In the genomic region with DNA sequence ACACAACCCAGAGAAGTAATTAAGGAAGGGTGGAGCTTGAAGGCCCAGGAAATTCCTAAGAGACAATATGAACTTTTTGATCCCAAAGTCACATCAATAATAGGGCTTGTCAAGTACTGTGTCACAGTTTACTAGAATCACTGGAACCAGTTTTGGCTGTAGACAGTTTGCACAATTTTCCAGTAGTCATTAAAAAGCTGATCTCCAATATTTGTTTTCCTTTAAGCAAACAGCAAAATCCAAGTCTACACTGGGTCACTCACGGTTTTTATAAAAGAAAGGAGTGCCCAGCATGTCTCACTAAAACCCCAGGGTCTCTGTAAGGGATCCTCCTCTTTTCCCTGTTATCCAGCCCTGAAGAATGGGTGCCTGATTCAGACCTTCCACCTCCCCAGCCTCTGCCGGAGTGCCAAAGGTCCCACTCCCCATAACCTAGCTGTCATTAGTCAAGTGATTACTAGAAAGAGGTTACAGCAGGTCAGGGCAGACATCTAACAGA, we compare ENCODE assay signal across 8 cellular contexts. TPM values are rescaled to one million over a fixed set of nuclear protein-coding genes. Genes with fewer than 3 reads are reported as not detected.
DNase-seq lines count a peak whose midpoint lies in the region; ATAC-seq and TF ChIP-seq lines count a peak whose summit lies in the region.

No MANE protein-coding gene starts in this region.

- TF ChIP-seq CTCF in CD8-positive, alpha-beta T cell (IDR thresholded peaks at IDR 0.05) = no peak
- no peak for TF ChIP-seq CTCF in OCI-LY7 (conservative IDR thresholded peaks at IDR 0.05; ENCODE audit: low read length)
- TF ChIP-seq CTCF in epithelial cell of proximal tubule (conservative IDR thresholded peaks at IDR 0.05; ENCODE audit: low read depth, low read length) = no peak
- no peak for TF ChIP-seq CTCF in osteocyte (IDR thresholded peaks at IDR 0.05)

- peak overlapping the region; percentile 96 for H3K4me3 ChIP-seq in CD8-positive, alpha-beta T cell (ENCODE audit: low read depth, low read length)
- H3K4me3 ChIP-seq in OCI-LY7 (ENCODE audit: low read depth, low read length, poor library complexity, severe bottlenecking) (peak overlapping the region; percentile 93), epithelial cell of proximal tubule (ENCODE audit: low read depth, low read length) (peak overlapping the region; percentile 89)

- no peaks in the 10 kb centered on the region for H3K9me3 Mint-ChIP-seq in CD8-positive, alpha-beta T cell
- no peaks in the 10 kb centered on the region for H3K9me3 Mint-ChIP-seq in osteocyte (ENCODE audit: unreplicated experiment)

- ATAC-seq in CD8-positive, alpha-beta T cell = no peak
- no peak for ATAC-seq in HG03045 (IDR thresholded peaks at IDR 0.05; ENCODE audit: unreplicated experiment)
- no peak for ATAC-seq in HG03135 (IDR thresholded peaks at IDR 0.05; ENCODE audit: unreplicated experiment)

- no peaks in the 10 kb centered on the region for H3K36me3 ChIP-seq in CD8-positive, alpha-beta T cell (ENCODE audit: insufficient read depth, low read length)
- no peaks in the 10 kb centered on the region for H3K36me3 ChIP-seq in OCI-LY7 (ENCODE audit: insufficient read depth, low read length)

- peaks cover 8% of the 10 kb centered on the region for H3K4me1 Mint-ChIP-seq in CD8-positive, alpha-beta T cell (ENCODE audit: low read depth)
- peaks cover 7% of the 10 kb centered on the region for H3K4me1 Mint-ChIP-seq in osteocyte (ENCODE audit: unreplicated experiment)

- peak overlapping the region; percentile 82 for H2AFZ ChIP-seq in OCI-LY7 (ENCODE audit: low read length)

- DNase-seq in CD8-positive, alpha-beta T cell = no peak
- DNase-seq in OCI-LY7 (ENCODE audit: low spot score) = no peak
- DNase-seq in epithelial cell of proximal tubule (ENCODE audit: low read depth) = no peak
- no peak for DNase-seq in osteocyte (ENCODE audit: extremely low spot score, unreplicated experiment)
- DNase-seq in stimulated activated CD8-positive, alpha-beta memory T cell treated with anti-CD3 and anti-CD28 coated beads, Interleukin-4, amount 100 ng/mL, for 48 hours = no peak
- DNase-seq in T-helper 9 cell = no peak

- H3K9me3 ChIP-seq in CD8-positive, alpha-beta T cell (ENCODE audit: low read length) = no peaks in the 10 kb centered on the region
- H3K9me3 ChIP-seq in OCI-LY7 (ENCODE audit: low read length) = no peaks in the 10 kb centered on the region

- POLR2A ChIA-PET in CD8-positive, alpha-beta T cell (lab: Charles Lee) = interaction anchor here (0.6 kb wide), 2 partner anchors 23 to 629 kb away, joined by 3 to 4 read pairs; no protein-coding TSS in a partner anchor
- POLR2A ChIA-PET in OCI-LY7 (lab: Charles Lee) = interaction anchor here (0.5 kb wide), 1 partner anchor 56 kb away, joined by 3 read pairs; no protein-coding TSS in a partner anchor

- BruUV-seq in OCI-LY7 (replicated peaks; lab: Mats Ljungman, UMichigan) = no TSS peak

- H3K27me3 ChIP-seq in CD8-positive, alpha-beta T cell (ENCODE audit: insufficient read depth, low read length) = no peaks in the 10 kb centered on the region

- H3K27me3 Mint-ChIP-seq in CD8-positive, alpha-beta T cell (ENCODE audit: low read depth) = no peaks in the 10 kb centered on the region
- H3K27me3 Mint-ChIP-seq in osteocyte (ENCODE audit: unreplicated experiment) = no peaks in the 10 kb centered on the region

- H3K4me3 Mint-ChIP-seq in CD8-positive, alpha-beta T cell = peak overlapping the region; percentile 92
- H3K4me3 Mint-ChIP-seq in osteocyte (ENCODE audit: unreplicated experiment) = peak overlapping the region; percentile 93

- H3K4me2 ChIP-seq in OCI-LY7 (ENCODE audit: low read length) = peak overlapping the region; percentile 98

- H3K27ac ChIP-seq in CD8-positive, alpha-beta T cell (ENCODE audit: low read depth, low read length) = peak overlapping the region; percentile 91
- no peak overlapping the region for H3K27ac ChIP-seq in OCI-LY7 (ENCODE audit: low read depth, low read length, poor library complexity, severe bottlenecking)

- H3K36me3 Mint-ChIP-seq in CD8-positive, alpha-beta T cell = peaks cover 7% of the 10 kb centered on the region
- H3K36me3 Mint-ChIP-seq in osteocyte (ENCODE audit: unreplicated experiment) = peaks cover 1% of the 10 kb centered on the region

- H3K27ac Mint-ChIP-seq in CD8-positive, alpha-beta T cell = peak overlapping the region; percentile 96
- peak overlapping the region; percentile 86 for H3K27ac Mint-ChIP-seq in osteocyte (ENCODE audit: unreplicated experiment)

- H4K20me1 ChIP-seq in OCI-LY7 (ENCODE audit: insufficient read depth, low read length) = no peaks in the 10 kb centered on the region

- intact Hi-C loops in CD8-positive, alpha-beta T cell (cut with DNase I, micrococcal nuclease) = loop anchor here (1.0 to 10.0 kb wide), 15 partner anchors 55 to 764 kb away; partner anchors contain the start of genes CCAR1 (in 2 of the 2), DDX50 (in 2 of the 2), RUFY2 (in 2 of the 2) and SIRT1 (in 2 of the 2)
- intact Hi-C loops in OCI-LY7 (cut with micrococcal nuclease; ENCODE audit: unreplicated experiment) = loop anchor here (1.0 to 5.0 kb wide), 5 partner anchors 56 to 452 kb away; partner anchors contain the start of genes CCAR1, DDX50, DNA2 and HERC4

- CTCF ChIA-PET in CD8-positive, alpha-beta T cell (lab: Charles Lee) = no interaction called here
- CTCF ChIA-PET in OCI-LY7 (lab: Charles Lee; ENCODE audit: unreplicated experiment) = no interaction called here

- H3K79me2 ChIP-seq in OCI-LY7 (ENCODE audit: insufficient read depth, low read depth, low read length) = peaks cover 7% of the 10 kb centered on the region; the same call in 1 of the 2 replicates

- no peaks in the 10 kb centered on the region for H3K9me2 ChIP-seq in OCI-LY7 (ENCODE audit: insufficient read depth, low read length)

- peaks cover 6% of the 10 kb centered on the region for H3K4me1 ChIP-seq in CD8-positive, alpha-beta T cell (ENCODE audit: insufficient read depth, low read length)
- peaks cover 4% of the 10 kb centered on the region for H3K4me1 ChIP-seq in OCI-LY7 (ENCODE audit: insufficient read depth, low read length, poor library complexity, severe bottlenecking)

RNA-seq across cellular contexts. Expression of gene SLC25A16, which starts 0.6 kb away (rescaled TPM):
- total RNA-seq in CD8-positive, alpha-beta T cell = 10 to 100 TPM; 23.7 to 32.4 TPM
- total RNA-seq in OCI-LY7 (2014; rRNA removed; shearing (Covaris generic)) = 7.1 and 15.4 TPM in 2 replicates
- total RNA-seq in OCI-LY7 (2022) (20.9 and 25.7 TPM in 2 replicates), epithelial cell of proximal tubule (7.3 and 11.9 TPM in 2 replicates), osteocyte (21.9 and 26.5 TPM in 2 replicates)

RNA-seq across cellular contexts. Expression of gene TET1, which starts 33.5 kb away (rescaled TPM):
- 1 to 10 TPM; 1.2 to 1.4 TPM for total RNA-seq in CD8-positive, alpha-beta T cell
- 3.0 and 3.3 TPM in 2 replicates for total RNA-seq in OCI-LY7 (2014; rRNA removed; shearing (Covaris generic))
- total RNA-seq in OCI-LY7 (2022) (3.4 and 3.8 TPM in 2 replicates), epithelial cell of proximal tubule (0.52 and 1.0 TPM in 2 replicates), osteocyte (20.4 and 20.9 TPM in 2 replicates)

RNA-seq across cellular contexts. Expression of gene DNA2, which starts 54.9 kb away (rescaled TPM):
- total RNA-seq in CD8-positive, alpha-beta T cell = 1 to 10 TPM; 5.3 to 9.9 TPM
- 35.9 and 42.1 TPM in 2 replicates for total RNA-seq in OCI-LY7 (2014; rRNA removed; shearing (Covaris generic))
- total RNA-seq in OCI-LY7 (2022) (51.2 and 60.7 TPM in 2 replicates), epithelial cell of proximal tubule (17.0 and 23.7 TPM in 2 replicates), osteocyte (6.0 and 8.2 TPM in 2 replicates)
